12 cellular contexts compared by ENCODE assay signal in genomic region chr18:74288730-74289129, GRCh38. TPM values are rescaled to one million over a fixed set of nuclear protein-coding genes. Genes with fewer than 3 reads are reported as not detected.
DNase-seq lines count a peak whose midpoint lies in the region; FAIRE-seq and TF ChIP-seq lines count a peak whose summit lies in the region.
"Had no signal": no experiment of that assay in that cellular context is flagged by ENCODE, and none has a peak within 500 bp of the region (broad histone marks: within the 10 kb centered on the region; RNA-seq: fewer than 3 reads in every experiment).

No MANE protein-coding gene starts in this region.

- H3K27ac ChIP-seq in HUES6 (ENCODE audit: low read depth, low read length) (no peak overlapping the region), liver (ENCODE audit: low read depth in 1 of 2, low read length in 2 of 2) (peak overlapping the region; percentile 82 to 83), stomach (peak overlapping the region; percentile 81 to 92 (median 86))

- H3K9ac ChIP-seq in HUES6 (ENCODE audit: low read length): peak overlapping the region; percentile 15
- peak overlapping the region; percentile 82 to 89 for H3K9ac ChIP-seq in liver (ENCODE audit: low read depth in 1 of 2, low read length in 2 of 2)

- intact Hi-C loops in stomach (cut with DNase I; ENCODE audit: low total_unique reads): no loop called here

- H3K4me1 ChIP-seq in HUES6 (ENCODE audit: control insufficient read depth, insufficient read depth, low read length) (peaks cover 47% of the 10 kb centered on the region), liver (ENCODE audit: control insufficient read depth in 4 of 4, insufficient read depth in 4 of 4, low read length in 3 of 4) (peaks cover 2 to 53% (median 27%) of the 10 kb centered on the region in 4 donors), stomach (peaks cover 51 to 84% (median 76%) of the 10 kb centered on the region in 4 donors)

- no peak for FAIRE-seq in frontal cortex (lab: Jason Lieb, UNC)

- TF ChIP-seq CTCF in liver (IDR thresholded peaks at IDR 0.05; ENCODE audit: low read depth, low read length, missing input control) (no peak), stomach (IDR thresholded peaks at IDR 0.05) (no peak)

- no peaks in the 10 kb centered on the region for H3K27me3 ChIP-seq in HUES6 (ENCODE audit: control insufficient read depth, insufficient read depth, low read length)
- H3K27me3 ChIP-seq in liver (ENCODE audit: control insufficient read depth in 4 of 4, insufficient read depth in 4 of 4, low read length in 3 of 4): no peaks in the 10 kb centered on the region
- no peaks in the 10 kb centered on the region for H3K27me3 ChIP-seq in stomach

- H3K4me3 ChIP-seq in HUES6 (ENCODE audit: low read depth, low read length) (peak overlapping the region; percentile 25; the same call in 1 of the 2 replicates), liver (ENCODE audit: low read depth in 1 of 3, low read length in 3 of 3) (peak overlapping the region; percentile 84 to 98 (median 86)), stomach (peak overlapping the region in 3 of 4 donors; percentile 1 to 95 (median 19))

- WGBS in liver: 29% methylated on average over 9 of the region's 9 CpGs
- WGBS in stomach, 5 donors: 27 to 54% (median 42%) methylated on average over 9 of the region's 9 CpGs

- no peak for TF ChIP-seq POLR2A in stomach (IDR thresholded peaks at IDR 0.05)

- H3K36me3 ChIP-seq in HUES6 (ENCODE audit: control insufficient read depth, insufficient read depth, low read length) (peaks cover 5% of the 10 kb centered on the region; the same call in 1 of the 2 replicates), liver (ENCODE audit: control insufficient read depth in 4 of 4, insufficient read depth in 3 of 4, low read depth in 1 of 4, low read length in 3 of 4) (peaks cover 0 to 8% (median 2%) of the 10 kb centered on the region in 4 donors), stomach (no peaks in the 10 kb centered on the region)

- DNase-seq in amniotic epithelial cell (ENCODE audit: low read depth): peak; percentile 21
- no peak for DNase-seq in stomach
- DNase-seq in frontal cortex (ENCODE audit: low spot score in 2 of 2): no peak
- DNase-seq in activated CD4-positive, alpha-beta T cell treated with anti-CD3 and anti-CD28 coated beads, Interleukin-2, amount 50 U/mL, for 4 hours: no peak
- no peak for DNase-seq in germinal center (ENCODE audit: low spot score)
- DNase-seq: activated CD4-positive, alpha-beta T cell treated with anti-CD3 and anti-CD28 coated beads for 36 hours; dermis blood vessel endothelial cell; SIG-M5; stimulated activated CD4-positive, alpha-beta T cell treated with anti-CD3 and anti-CD28 coated beads, Interleukin-15, amount 100 ng/mL, for 24 hours had no signal

- TF ChIP-seq RAD21 in liver (IDR thresholded peaks at IDR 0.05): peak in 1 of 2 donors; percentile 32

- H3K9me3 ChIP-seq in HUES6 (ENCODE audit: control insufficient read depth, insufficient read depth, low read depth, low read length) (no peaks in the 10 kb centered on the region), liver (ENCODE audit: control insufficient read depth in 4 of 4, low read length in 3 of 4) (no peaks in the 10 kb centered on the region), stomach (no peaks in the 10 kb centered on the region)

- no peak for TF ChIP-seq EP300 in stomach (IDR thresholded peaks at IDR 0.05)

TF ChIP-seq in liver, 16 proteins besides CTCF, POLR2A, EP300 and RAD21:
- TF ChIP-seq ZBTB33 (IDR thresholded peaks at IDR 0.05) (no peak), RXRA (IDR thresholded peaks at IDR 0.05) (peak; percentile 44 to 83), FOXA2 (IDR thresholded peaks at IDR 0.05) (peak; percentile 17), ATF3 (IDR thresholded peaks at IDR 0.05) (peak; percentile 36), SP1 (IDR thresholded peaks at IDR 0.05) (peak; percentile 60), MAX (IDR thresholded peaks at IDR 0.05) (peak; percentile 33), GABPA (IDR thresholded peaks at IDR 0.05 in 1 of 2, conservative IDR thresholded peaks at IDR 0.05 in 1 of 2) (no peak), YY1 (IDR thresholded peaks at IDR 0.05) (no peak), FOXA1 (IDR thresholded peaks at IDR 0.05) (no peak), HNF4G (IDR thresholded peaks at IDR 0.05) (no peak), REST (IDR thresholded peaks at IDR 0.05) (no peak), HNF4A (conservative IDR thresholded peaks at IDR 0.05) (peak; percentile 13 to 34), NR2F2 (IDR thresholded peaks at IDR 0.05) (peak; percentile 56), JUND (IDR thresholded peaks at IDR 0.05) (no peak), TAF1 (conservative IDR thresholded peaks at IDR 0.05) (peak; percentile 87), EGR1 (IDR thresholded peaks at IDR 0.05; ENCODE audit: low read depth in 2 of 2) (no peak)
TF ChIP-seq in liver: peak in this region for 8.

RNA-seq across cellular contexts. Expression of gene CYB5A, which starts 3.0 kb away (rescaled TPM):
- total RNA-seq in liver (100 to 1,000 TPM; 277 to 605 TPM), stomach (100 to 1,000 TPM in 3 of 5 donors, 10 to 100 TPM in 2; 75.9 to 116 (median 101) TPM), frontal cortex (9.0 TPM)
- polyA plus RNA-seq in liver (1,000 to 10,000 TPM; 1,639 to 2,022 TPM), stomach (100 to 1,000 TPM; 186 to 450 (median 314) TPM)

RNA-seq across cellular contexts. Expression of gene C18orf63, which starts 26.9 kb away (rescaled TPM):
- total RNA-seq in liver (not detected), stomach (not detected), frontal cortex (not detected)
- polyA plus RNA-seq in liver (not detected), stomach (not detected)
- total RNA-seq: activated CD4-positive, alpha-beta T cell treated with anti-CD3 and anti-CD28 coated beads for 36 hours; dermis blood vessel endothelial cell; LHCN-M2 had no signal

Comparison
In these comparisons a context has a peak if more than half of its experiments do, and no peak if none do; other contexts are left out.
1. H3K4me3 ChIP-seq: peak in every context shown above with its lines; median percentile 86 in liver; 25 in HUES6; 19 in stomach.